ENCODE assay signal across 8 cellular contexts in the genomic region with DNA sequence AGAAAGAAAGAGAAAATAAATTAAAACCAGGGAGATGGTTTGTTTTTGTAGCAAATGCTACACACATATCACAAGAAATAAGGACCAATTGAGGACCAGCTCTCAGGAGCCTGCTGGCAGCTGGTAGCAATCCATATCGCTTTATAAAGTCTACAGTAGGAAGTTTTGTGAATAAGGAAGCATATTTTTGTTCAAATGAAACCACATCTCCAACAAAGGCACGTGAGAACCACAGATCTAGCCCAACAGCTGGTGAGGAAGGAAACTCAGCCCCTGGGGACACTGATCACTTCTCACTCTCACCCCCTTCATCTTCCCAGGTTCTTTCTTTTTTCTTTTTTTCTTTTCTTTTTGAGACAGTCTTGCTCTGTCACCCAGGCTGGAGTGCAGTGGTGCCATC. TPM values are rescaled to one million over a fixed set of nuclear protein-coding genes. Genes with fewer than 3 reads are reported as not detected.
DNase-seq lines count a peak whose midpoint lies in the region; ATAC-seq, FAIRE-seq and TF ChIP-seq lines count a peak whose summit lies in the region.
"Not testable (repeated sequence)": the region's sequence is repeated elsewhere in the genome, so short reads cannot be mapped to it uniquely, and the experiment has no call there.

No MANE protein-coding gene starts in this region.

- not testable (repeated sequence) for TF ChIP-seq CTCF in DND-41 (IDR thresholded peaks at IDR 0.05; ENCODE audit: borderline replicate concordance, extremely low read depth, low read length, poor library complexity, severe bottlenecking); IMR-90 (conservative IDR thresholded peaks at IDR 0.05; ENCODE audit: low read depth, low read length); GM12878 (IDR thresholded peaks at IDR 0.05 in 2 of 3, conservative IDR thresholded peaks at IDR 0.05 in 1 of 3; ENCODE audit: control insufficient read depth in 2 of 3, extremely low read depth in 1 of 3, insufficient read depth in 1 of 3, low read depth in 3 of 3, low read length in 3 of 3)

- H4K5ac ChIP-seq in IMR-90 (ENCODE audit: low read depth, low read length) = not testable (repeated sequence)

- not testable (repeated sequence) for H2BK15ac ChIP-seq in IMR-90 (ENCODE audit: low read depth, low read length)

- H3K9me1 ChIP-seq in IMR-90 (ENCODE audit: insufficient read depth, low read length) = not testable (repeated sequence)

- BruUV-seq in IMR-90 (replicated peaks; lab: Mats Ljungman, UMichigan); GM12878 (replicated peaks; lab: Mats Ljungman, UMichigan): not testable (repeated sequence)

- H3K4ac ChIP-seq in IMR-90 (ENCODE audit: low read depth, low read length) = not testable (repeated sequence)

- H2BK20ac ChIP-seq in IMR-90 (ENCODE audit: low read depth, low read length) = not testable (repeated sequence)

- CTCF ChIA-PET in IMR-90 (lab: Yijun Ruan, JAX); GM12878 (lab: Yijun Ruan, JAX): not testable (repeated sequence)

- not testable (repeated sequence) for H2BK120ac ChIP-seq in IMR-90 (ENCODE audit: low read depth, low read length)

- intact Hi-C loops in IMR-90 (cut with micrococcal nuclease); GM12878 (cut with micrococcal nuclease; ENCODE audit: unreplicated experiment); left ventricle myocardium superior (cut with micrococcal nuclease); sciatic nerve (cut with DNase I): not testable (repeated sequence)

- peak; percentile 82 for DNase-seq in DND-41
- not testable (repeated sequence) for DNase-seq in IMR-90; GM12878 (ENCODE audit: low read depth, low spot score); left ventricle myocardium superior; sciatic nerve (ENCODE audit: low spot score)

- H2BK5ac ChIP-seq in IMR-90 (ENCODE audit: low read depth, low read length, poor library complexity, severe bottlenecking) = not testable (repeated sequence)

- not testable (repeated sequence) for H2AK9ac ChIP-seq in IMR-90 (replicated peaks; ENCODE audit: low read depth, low read length, poor library complexity)

- not testable (repeated sequence) for H3K36me3 ChIP-seq in DND-41 (ENCODE audit: insufficient read depth, low read length); IMR-90 (ENCODE audit: control insufficient read depth, insufficient read depth, low read length); GM12878 (ENCODE audit: control insufficient read depth in 2 of 2, insufficient read depth in 2 of 2, low read length in 1 of 2)

- not testable (repeated sequence) for H3K4me3 ChIP-seq in DND-41 (ENCODE audit: low read depth in 1 of 2, low read length in 2 of 2); IMR-90 (ENCODE audit: insufficient read depth, low read depth, low read length); GM12878

- H4K8ac ChIP-seq in IMR-90 (ENCODE audit: low read depth in 2 of 2, low read length in 2 of 2) = not testable (repeated sequence)

- H3K27ac ChIP-seq in DND-41 (ENCODE audit: low read length); IMR-90 (ENCODE audit: insufficient read depth, low read length); GM12878 (ENCODE audit: control insufficient read depth, insufficient read depth): not testable (repeated sequence)

- H3K4me2 ChIP-seq in DND-41 (ENCODE audit: insufficient read depth, low read length); IMR-90 (ENCODE audit: low read depth, low read length); GM12878 (ENCODE audit: control insufficient read depth, insufficient read depth): not testable (repeated sequence)

- in situ Hi-C loops in IMR-90 (cut with MboI; ENCODE audit: low sequenced_read_pairs); GM12878 (cut with MboI): not testable (repeated sequence)

- dilution Hi-C loops in IMR-90 (cut with HindIII; ENCODE audit: low sequenced_read_pairs, unreplicated experiment) = not testable (repeated sequence)

- SMC1A ChIA-PET in GM12878 (lab: Charles Lee; ENCODE audit: uncharacterized antibody, unreplicated experiment) = not testable (repeated sequence)

- not testable (repeated sequence) for H3K79me1 ChIP-seq in IMR-90 (ENCODE audit: low read depth in 1 of 2, low read length in 2 of 2)

- not testable (repeated sequence) for H2AFZ ChIP-seq in DND-41 (ENCODE audit: low read depth, low read length); IMR-90 (replicated peaks; ENCODE audit: low read length, poor library complexity); GM12878 (ENCODE audit: control insufficient read depth, low read depth, low read length)

- H3K14ac ChIP-seq in IMR-90 (replicated peaks; ENCODE audit: low read depth, low read length) = not testable (repeated sequence)

- not testable (repeated sequence) for H2AK5ac ChIP-seq in IMR-90 (ENCODE audit: low read depth, low read length)

- not testable (repeated sequence) for TF ChIP-seq EP300 in GM12878 (IDR thresholded peaks at IDR 0.05; ENCODE audit: borderline replicate concordance in 1 of 2, control insufficient read depth in 1 of 2, low read depth in 2 of 2, low read length in 2 of 2)

- not testable (repeated sequence) for TF ChIP-seq RAD21 in IMR-90 (IDR thresholded peaks at IDR 0.05; ENCODE audit: low read length); GM12878 (IDR thresholded peaks at IDR 0.05; ENCODE audit: insufficient read depth, low read depth, low read length)

- not testable (repeated sequence) for H3K9ac ChIP-seq in DND-41 (ENCODE audit: low read depth, low read length); IMR-90 (ENCODE audit: low read depth, low read length); GM12878 (ENCODE audit: control insufficient read depth, insufficient read depth, low read length)

- POLR2A ChIA-PET in IMR-90 (lab: Charles Lee; ENCODE audit: unreplicated experiment); GM12878 (lab: Charles Lee): not testable (repeated sequence)

- FAIRE-seq in GM12878 (lab: Jason Lieb, UNC) = not testable (repeated sequence)

- not testable (repeated sequence) for H4K20me1 ChIP-seq in DND-41 (ENCODE audit: insufficient read depth, low read length); IMR-90 (ENCODE audit: insufficient read depth, low read length); GM12878 (ENCODE audit: control insufficient read depth, insufficient read depth)

- not testable (repeated sequence) for H4K91ac ChIP-seq in IMR-90 (ENCODE audit: insufficient read depth, low read depth, low read length)

- not testable (repeated sequence) for H3K56ac ChIP-seq in IMR-90 (ENCODE audit: extremely low read depth, insufficient read depth, low read length)

- not testable (repeated sequence) for TF ChIP-seq POLR2A in IMR-90 (IDR thresholded peaks at IDR 0.05; ENCODE audit: low read depth, low read length); GM12878 (IDR thresholded peaks at IDR 0.05; ENCODE audit: low read depth, low read length)

- H3K4me1 ChIP-seq in DND-41 (ENCODE audit: insufficient read depth, low read length); IMR-90 (ENCODE audit: control insufficient read depth, insufficient read depth, low read length); GM12878 (ENCODE audit: control insufficient read depth, insufficient read depth, low read length): not testable (repeated sequence)

- RAD21 ChIA-PET in GM12878 (lab: Charles Lee; ENCODE audit: unreplicated experiment) = not testable (repeated sequence)

- no CpG with 5 or more reads among the region's 2 CpGs for WGBS in IMR-90 (ENCODE audit: extremely low coverage in 2 of 2, insufficient read length in 1 of 2), 2 experiments
- no CpG with 5 or more reads among the region's 2 CpGs for WGBS in GM12878 (ENCODE audit: insufficient coverage, insufficient replicate concordance, low lambda C conversion rate, missing lambda C conversion rate)

- not testable (repeated sequence) for H3K23ac ChIP-seq in IMR-90 (ENCODE audit: low read depth, low read length)

- ATAC-seq in DND-41 (ENCODE audit: insufficient read depth, low read depth) = peak; percentile 96
- ATAC-seq in GM18909 (IDR thresholded peaks at IDR 0.05; ENCODE audit: poor library complexity, unreplicated experiment) = peak; percentile 39
- peak; percentile 57 for ATAC-seq in GM21576 (IDR thresholded peaks at IDR 0.05; ENCODE audit: unreplicated experiment)
- ATAC-seq in HG02759 (IDR thresholded peaks at IDR 0.05; ENCODE audit: unreplicated experiment) = peak; percentile 40
- peak; percentile 51 for ATAC-seq in IMR-90 (ENCODE audit: low read depth)
- ATAC-seq in GM12878 = peak; percentile 44
- ATAC-seq in left ventricle myocardium superior = peak; percentile 52
- ATAC-seq in sciatic nerve = peak; percentile 65

- H3K79me2 ChIP-seq in DND-41 (ENCODE audit: insufficient read depth, low read length); GM12878 (ENCODE audit: control insufficient read depth, insufficient read depth, low read length): not testable (repeated sequence)

- not testable (repeated sequence) for H3K27me3 ChIP-seq in DND-41 (ENCODE audit: insufficient read depth, low read length, poor library complexity); IMR-90 (ENCODE audit: control insufficient read depth, insufficient read depth, low read length); GM12878 (replicated peaks in 1 of 2; ENCODE audit: control insufficient read depth in 2 of 2, insufficient read depth in 2 of 2, low read length in 1 of 2)

- H3K9me3 ChIP-seq in DND-41 (ENCODE audit: insufficient read depth, low read length, severe bottlenecking); IMR-90 (ENCODE audit: control insufficient read depth, insufficient read depth, low read length); GM12878 (replicated peaks; ENCODE audit: control insufficient read depth, insufficient read depth, low read length): not testable (repeated sequence)

- not testable (repeated sequence) for H3K18ac ChIP-seq in IMR-90 (ENCODE audit: low read depth, low read length)

RNA-seq across cellular contexts. Expression of a gene that starts 46.2 kb away (rescaled TPM):
- total RNA-seq in IMR-90 (2012; rRNA removed) = 10.0 and 11.4 TPM in 2 replicates
- 17.7 and 21.0 TPM in 2 replicates for polyA plus RNA-seq in IMR-90 (2012; rRNA removed)
- polyA plus RNA-seq in IMR-90 (2012; cell fraction: cytosol; rRNA removed) = 14.2 and 19.7 TPM in 2 replicates
- 31.9 and 59.9 TPM in 2 replicates for polyA plus RNA-seq in IMR-90 (2012; cell fraction: nucleus; rRNA removed; ENCODE audit: low replicate concordance)
- 24.8 and 27.6 TPM in 2 replicates for total RNA-seq in GM12878 (2013; cell fraction: nucleolus; rRNA removed)
- 43.5 and 61.0 TPM in 2 replicates for total RNA-seq in GM12878 (2014; rRNA removed)
- total RNA-seq in GM12878 (2014; rRNA removed; fragmentation: Illumina TruSeq; extraction: Trizol) = 17.0 and 17.2 TPM in 2 replicates
- total RNA-seq in GM12878 (2021) = 54.3 and 57.3 TPM in 2 replicates
- 12.2 TPM for polyA plus RNA-seq in GM12878 (2011; ENCODE audit: low read depth)
- polyA plus RNA-seq in GM12878 (2011; rRNA removed) = 10.4 and 28.5 TPM in 2 replicates
- 37.5 and 54.7 TPM in 2 replicates for polyA plus RNA-seq in GM12878 (2011; cell fraction: cytosol; rRNA removed)
- 74.2 and 93.3 TPM in 2 replicates for polyA plus RNA-seq in GM12878 (2011; cell fraction: nucleus; rRNA removed)
- polyA plus RNA-seq in GM12878 (2012) = 30.1 and 31.8 TPM in 2 replicates
- 9.1 and 16.4 TPM in 2 replicates for polyA plus RNA-seq in GM12878 (2014; fragmentation: Illumina TruSeq; extraction: Trizol)
- 1 to 10 TPM; 2.0 to 9.2 TPM for polyA plus RNA-seq in GM12878 (2014; fragmentation: Nextera tagmentation; extraction: Ambion mirVana)
- polyA plus RNA-seq in GM12878 (2014; rRNA removed) = 48.0 and 59.8 TPM in 2 replicates
- 10 to 100 TPM; 61.8 to 63.4 TPM for polyA plus RNA-seq in GM12878 (2016; fragmentation: Nextera tagmentation; extraction: Ambion mirVana)
- polyA minus RNA-seq in GM12878 (2011; rRNA and poly(A)+ RNA removed) = 19.2 and 34.9 TPM in 2 replicates
- 15.3 and 18.3 TPM in 2 replicates for polyA minus RNA-seq in GM12878 (2011; cell fraction: cytosol; rRNA and poly(A)+ RNA removed)
- polyA minus RNA-seq in GM12878 (2011; cell fraction: nucleus; rRNA and poly(A)+ RNA removed) = 16.2 and 30.2 TPM in 2 replicates
- total RNA-seq in left ventricle myocardium superior = 19.6 TPM
- 18.8 TPM for total RNA-seq in sciatic nerve

Comparison
In these comparisons a context has a peak if more than half of its experiments do, and no peak if none do; other contexts are left out.
1. ATAC-seq: peak in every context shown above with its lines; median percentile 96 in DND-41; 65 in sciatic nerve; 57 in GM21576; 52 in left ventricle myocardium superior; 51 in IMR-90; 44 in GM12878; 40 in HG02759; 39 in GM18909.